2 cellular contexts compared by ENCODE assay signal in the genomic region with DNA sequence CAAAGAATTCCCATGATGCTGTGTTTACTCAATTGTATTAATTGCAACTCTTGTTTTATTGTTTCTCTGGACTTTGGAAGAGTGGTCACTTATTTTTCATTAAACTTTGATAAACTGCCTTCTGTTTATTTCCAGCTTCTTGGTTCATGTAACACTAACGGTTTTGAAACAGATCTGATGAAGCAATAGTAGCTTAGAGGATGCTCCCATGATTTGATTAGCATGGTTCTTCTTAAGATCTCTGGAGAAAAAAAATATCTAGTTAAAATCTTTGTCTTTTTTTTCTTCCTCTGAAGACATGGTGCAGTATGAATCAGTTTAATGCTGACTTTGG.
TF ChIP-seq lines count a peak whose summit lies in the region.

No MANE protein-coding gene starts in this region.

TF ChIP-seq in SK-N-SH, 30 proteins besides CTCF, POLR2A, EP300 and RAD21 (continued from another document):
- TF ChIP-seq, protein P1, sequence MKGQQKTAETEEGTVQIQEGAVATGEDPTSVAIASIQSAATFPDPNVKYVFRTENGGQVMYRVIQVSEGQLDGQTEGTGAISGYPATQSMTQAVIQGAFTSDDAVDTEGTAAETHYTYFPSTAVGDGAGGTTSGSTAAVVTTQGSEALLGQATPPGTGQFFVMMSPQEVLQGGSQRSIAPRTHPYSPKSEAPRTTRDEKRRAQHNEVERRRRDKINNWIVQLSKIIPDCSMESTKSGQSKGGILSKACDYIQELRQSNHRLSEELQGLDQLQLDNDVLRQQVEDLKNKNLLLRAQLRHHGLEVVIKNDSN (IDR thresholded peaks at IDR 0.05; ENCODE audit: borderline replicate concordance, low read depth): no peak
- TF ChIP-seq SIN3A (IDR thresholded peaks at IDR 0.05; ENCODE audit: borderline replicate concordance, low read depth, low read length) (no peak), NFIC (IDR thresholded peaks at IDR 0.05; ENCODE audit: borderline replicate concordance) (no peak), NRF1 (IDR thresholded peaks at IDR 0.05; ENCODE audit: low read depth, low read length) (no peak), MXI1 (IDR thresholded peaks at IDR 0.05; ENCODE audit: low read depth, low read length) (no peak), JUND (IDR thresholded peaks at IDR 0.05) (no peak), YY1 (IDR thresholded peaks at IDR 0.05; ENCODE audit: low read depth) (no peak), SMC3 (IDR thresholded peaks at IDR 0.05; ENCODE audit: low read depth, low read length) (no peak), TCF12 (IDR thresholded peaks at IDR 0.05) (no peak)

TF ChIP-seq in SK-N-SH treated with all-trans-retinoic acid at 6 μM for 48 hours, 23 proteins besides CTCF, POLR2A, EP300 and RAD21 (continued from another document):
- TF ChIP-seq, protein P2, sequence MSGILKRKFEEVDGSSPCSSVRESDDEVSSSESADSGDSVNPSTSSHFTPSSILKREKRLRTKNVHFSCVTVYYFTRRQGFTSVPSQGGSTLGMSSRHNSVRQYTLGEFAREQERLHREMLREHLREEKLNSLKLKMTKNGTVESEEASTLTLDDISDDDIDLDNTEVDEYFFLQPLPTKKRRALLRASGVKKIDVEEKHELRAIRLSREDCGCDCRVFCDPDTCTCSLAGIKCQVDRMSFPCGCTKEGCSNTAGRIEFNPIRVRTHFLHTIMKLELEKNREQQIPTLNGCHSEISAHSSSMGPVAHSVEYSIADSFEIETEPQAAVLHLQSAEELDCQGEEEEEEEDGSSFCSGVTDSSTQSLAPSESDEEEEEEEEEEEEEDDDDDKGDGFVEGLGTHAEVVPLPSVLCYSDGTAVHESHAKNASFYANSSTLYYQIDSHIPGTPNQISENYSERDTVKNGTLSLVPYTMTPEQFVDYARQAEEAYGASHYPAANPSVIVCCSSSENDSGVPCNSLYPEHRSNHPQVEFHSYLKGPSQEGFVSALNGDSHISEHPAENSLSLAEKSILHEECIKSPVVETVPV (CRISPR knock-in tag; IDR thresholded peaks at IDR 0.05): no peak
- TF ChIP-seq TCF4 (CRISPR knock-in tag; IDR thresholded peaks at IDR 0.05; ENCODE audit: borderline replicate concordance): no peak
- TF ChIP-seq, protein P3, sequence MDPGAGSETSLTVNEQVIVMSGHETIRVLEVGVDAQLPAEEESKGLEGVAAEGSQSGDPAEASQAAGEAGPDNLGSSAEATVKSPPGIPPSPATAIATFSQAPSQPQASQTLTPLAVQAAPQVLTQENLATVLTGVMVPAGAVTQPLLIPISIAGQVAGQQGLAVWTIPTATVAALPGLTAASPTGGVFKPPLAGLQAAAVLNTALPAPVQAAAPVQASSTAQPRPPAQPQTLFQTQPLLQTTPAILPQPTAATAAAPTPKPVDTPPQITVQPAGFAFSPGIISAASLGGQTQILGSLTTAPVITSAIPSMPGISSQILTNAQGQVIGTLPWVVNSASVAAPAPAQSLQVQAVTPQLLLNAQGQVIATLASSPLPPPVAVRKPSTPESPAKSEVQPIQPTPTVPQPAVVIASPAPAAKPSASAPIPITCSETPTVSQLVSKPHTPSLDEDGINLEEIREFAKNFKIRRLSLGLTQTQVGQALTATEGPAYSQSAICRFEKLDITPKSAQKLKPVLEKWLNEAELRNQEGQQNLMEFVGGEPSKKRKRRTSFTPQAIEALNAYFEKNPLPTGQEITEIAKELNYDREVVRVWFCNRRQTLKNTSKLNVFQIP (CRISPR knock-in tag; IDR thresholded peaks at IDR 0.05; ENCODE audit: borderline replicate concordance, low read depth): no peak
- no peak for TF ChIP-seq GLIS3 (CRISPR knock-in tag; IDR thresholded peaks at IDR 0.05)
- no peak for TF ChIP-seq ZNF8 (CRISPR knock-in tag; IDR thresholded peaks at IDR 0.05)
